5 cellular contexts compared by ENCODE assay signal in the genomic region with DNA sequence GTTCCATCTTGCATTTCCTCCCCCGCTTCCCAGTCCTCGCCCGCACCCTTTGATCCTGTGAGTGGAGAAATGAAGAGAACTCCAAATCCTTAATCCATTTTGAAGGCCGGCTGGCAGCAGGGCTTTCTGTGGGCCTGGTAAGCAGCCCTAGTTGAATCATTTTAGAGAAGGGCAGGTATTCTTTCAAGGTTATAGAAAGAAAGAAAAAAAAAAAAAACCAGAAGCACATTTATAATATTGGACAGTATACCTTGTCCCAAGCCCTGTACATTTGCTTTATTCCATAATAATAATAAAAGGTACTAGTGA.
DNase-seq lines count a peak whose midpoint lies in the region; ATAC-seq, FAIRE-seq and TF ChIP-seq lines count a peak whose summit lies in the region.
"Not testable (repeated sequence)": the region's sequence is repeated elsewhere in the genome, so short reads cannot be mapped to it uniquely, and the experiment has no call there.

No MANE protein-coding gene starts in this region.

- POLR2A ChIA-PET in CD4-positive, alpha-beta T cell (lab: Charles Lee): not testable (repeated sequence)

- not testable (repeated sequence) for TF ChIP-seq EP300 in ovary (IDR thresholded peaks at IDR 0.05)

- H3K4me1 Mint-ChIP-seq in CD4-positive, alpha-beta T cell (ENCODE audit: low read depth): not testable (repeated sequence)

- FAIRE-seq in islet of Langerhans (lab: Jason Lieb, UNC): peak; percentile 27

- H3K27me3 Mint-ChIP-seq in CD4-positive, alpha-beta T cell: not testable (repeated sequence)

- peaks cover 0 to 26% (median 2%) of the 10 kb centered on the region in 3 donors for H3K4me1 ChIP-seq in esophagus squamous epithelium
- not testable (repeated sequence) for H3K4me1 ChIP-seq in ovary (ENCODE audit: insufficient read depth); prostate gland (replicated peaks)

- not testable (repeated sequence) for H3K4me3 Mint-ChIP-seq in CD4-positive, alpha-beta T cell

- DNase-seq in CD4-positive, alpha-beta T cell; esophagus squamous epithelium (lab: John Stamatoyannopoulos, UW): not testable (repeated sequence)
- DNase-seq in ovary (peak in 3 of 5 donors; percentile 20 to 60 (median 21)), prostate gland (ENCODE audit: low spot score) (peak; percentile 61)

- ATAC-seq in CD4-positive, alpha-beta T cell (ENCODE audit: poor library complexity): not testable (repeated sequence)

- TF ChIP-seq POLR2A in esophagus squamous epithelium (IDR thresholded peaks at IDR 0.05); ovary (IDR thresholded peaks at IDR 0.05); prostate gland (IDR thresholded peaks at IDR 0.05): not testable (repeated sequence)

- H3K9me3 ChIP-seq in CD4-positive, alpha-beta T cell (ENCODE audit: control insufficient read depth, low read length); esophagus squamous epithelium; ovary; prostate gland: not testable (repeated sequence)

- H3K27me3 ChIP-seq in CD4-positive, alpha-beta T cell (ENCODE audit: control insufficient read depth, insufficient read depth, low read length); esophagus squamous epithelium; ovary; prostate gland (replicated peaks; ENCODE audit: insufficient read depth): not testable (repeated sequence)

- H3K27ac ChIP-seq in CD4-positive, alpha-beta T cell (ENCODE audit: low read depth, low read length); ovary: not testable (repeated sequence)
- H3K27ac ChIP-seq in esophagus squamous epithelium (peak overlapping the region in 3 of 4 donors; percentile 34 to 77 (median 63)), prostate gland (peak overlapping the region; percentile 36 to 51)

- H3K27ac Mint-ChIP-seq in CD4-positive, alpha-beta T cell: not testable (repeated sequence)

- TF ChIP-seq CTCF in CD4-positive, alpha-beta T cell (IDR thresholded peaks at IDR 0.05): peak; percentile 18
- TF ChIP-seq CTCF in esophagus squamous epithelium (IDR thresholded peaks at IDR 0.05); ovary (IDR thresholded peaks at IDR 0.05); prostate gland (IDR thresholded peaks at IDR 0.05): not testable (repeated sequence)

- not testable (repeated sequence) for H3K36me3 ChIP-seq in esophagus squamous epithelium, ovary, prostate gland

- not testable (repeated sequence) for H3K36me3 Mint-ChIP-seq in CD4-positive, alpha-beta T cell (ENCODE audit: low read depth)

- WGBS in esophagus squamous epithelium, 2 donors: 14 to 30% methylated on average over 1 to 3 of the region's 4 CpGs
- 30 to 63% (median 46%) methylated on average over 4 of the region's 4 CpGs for WGBS in ovary, 3 donors
- 30% methylated on average over 4 of the region's 4 CpGs for WGBS in prostate gland

- intact Hi-C loops in CD4-positive, alpha-beta T cell (cut with DNase I, micrococcal nuclease): loop anchor here in 1 of 2 experiments (10.0 kb wide), 1 partner anchor 172 kb away; no protein-coding TSS in a partner anchor
- intact Hi-C loops in esophagus squamous epithelium (cut with DNase I); ovary (cut with DNase I); prostate gland (cut with DNase I): not testable (repeated sequence)

- CTCF ChIA-PET in CD4-positive, alpha-beta T cell (lab: Charles Lee): not testable (repeated sequence)

- not testable (repeated sequence) for H3K4me3 ChIP-seq in esophagus squamous epithelium, ovary, prostate gland

- H3K9me3 Mint-ChIP-seq in CD4-positive, alpha-beta T cell: not testable (repeated sequence)
